17 cellular contexts compared by ENCODE assay signal in genomic region chr6:150634641-150635292, GRCh38. TPM values are rescaled to one million over a fixed set of nuclear protein-coding genes. Genes with fewer than 3 reads are reported as not detected.
DNase-seq lines count a peak whose midpoint lies in the region; ATAC-seq and TF ChIP-seq lines count a peak whose summit lies in the region.
"Had no signal": no experiment of that assay in that cellular context is flagged by ENCODE, and none has a peak within 500 bp of the region (broad histone marks: within the 10 kb centered on the region; RNA-seq: fewer than 3 reads in every experiment).

No MANE protein-coding gene starts in this region.

- no peaks in the 10 kb centered on the region for H3K9me3 Mint-ChIP-seq in CD8-positive, alpha-beta memory T cell
- H3K9me3 Mint-ChIP-seq in nephron progenitor cell: no peaks in the 10 kb centered on the region
- no peaks in the 10 kb centered on the region for H3K9me3 Mint-ChIP-seq in endodermal cell

- H3K4me1 ChIP-seq in CD8-positive, alpha-beta memory T cell (ENCODE audit: insufficient read depth, low read length): peaks cover 5% of the 10 kb centered on the region
- peaks cover 37% of the 10 kb centered on the region for H3K4me1 ChIP-seq in HEK293 (ENCODE audit: control insufficient read depth, insufficient read depth, low read length)
- no peaks in the 10 kb centered on the region for H3K4me1 ChIP-seq in endodermal cell (ENCODE audit: control insufficient read depth, insufficient read depth, low read length)

- no peak overlapping the region for H3K27ac ChIP-seq in CD8-positive, alpha-beta memory T cell (ENCODE audit: low read depth, low read length)
- no peak overlapping the region for H3K27ac ChIP-seq in HEK293 (ENCODE audit: extremely low read depth, low read depth, low read length)
- peak overlapping the region; percentile 75 for H3K27ac ChIP-seq in VCaP
- H3K27ac ChIP-seq in endodermal cell (ENCODE audit: low read depth, low read length): no peak overlapping the region
- H3K27ac ChIP-seq: C4-2B, thoracic aorta had no signal

- TF ChIP-seq CTCF in HEK293 (tag by site-specific recombination; IDR thresholded peaks at IDR 0.05) (no peak), VCaP (conservative IDR thresholded peaks at IDR 0.05) (no peak), nephron progenitor cell (IDR thresholded peaks at IDR 0.05) (no peak), endodermal cell (conservative IDR thresholded peaks at IDR 0.05) (no peak)

- peaks cover 60 to 78% (median 62%) of the 10 kb centered on the region in 3 donors for H3K4me1 Mint-ChIP-seq in CD8-positive, alpha-beta memory T cell
- H3K4me1 Mint-ChIP-seq in nephron progenitor cell (peaks cover 81% of the 10 kb centered on the region), endodermal cell (peaks cover 10% of the 10 kb centered on the region)

- peak overlapping the region; percentile 35 to 88 (median 62) for H3K27ac Mint-ChIP-seq in CD8-positive, alpha-beta memory T cell
- H3K27ac Mint-ChIP-seq in nephron progenitor cell (peak overlapping the region; percentile 43), endodermal cell (no peak overlapping the region)

- no peak overlapping the region for H3K9ac ChIP-seq in endodermal cell (ENCODE audit: extremely low read depth, low read length, poor library complexity, severe bottlenecking)
- H3K9ac ChIP-seq: SK-N-SH had no signal

- H3K4me3 Mint-ChIP-seq in CD8-positive, alpha-beta memory T cell: peak overlapping the region; percentile 11 to 90 (median 31)
- no peak overlapping the region for H3K4me3 Mint-ChIP-seq in nephron progenitor cell
- H3K4me3 Mint-ChIP-seq in endodermal cell: no peak overlapping the region

- H3K36me3 Mint-ChIP-seq in CD8-positive, alpha-beta memory T cell: peaks cover 0 to 2% (median 1%) of the 10 kb centered on the region in 3 donors
- H3K36me3 Mint-ChIP-seq in nephron progenitor cell (ENCODE audit: low read depth) (peaks cover 5% of the 10 kb centered on the region), endodermal cell (ENCODE audit: low read depth) (no peaks in the 10 kb centered on the region)

- DNase-seq in CD8-positive, alpha-beta memory T cell: no peak
- DNase-seq in nephron progenitor cell: no peak
- DNase-seq in endodermal cell: no peak
- DNase-seq: activated CD8-positive, alpha-beta memory T cell treated with anti-CD3 and anti-CD28 coated beads, Interleukin-2, amount 50 U/mL, for 48 hours; adrenal gland; EL; erythroblast; left colon; NCI-H1105 treated with DMSO at 0.1 percent for 48 hours; SK-N-SH had no signal

- H3K36me3 ChIP-seq in CD8-positive, alpha-beta memory T cell (ENCODE audit: insufficient read depth, low read length): no peaks in the 10 kb centered on the region
- H3K36me3 ChIP-seq in HEK293 (ENCODE audit: control insufficient read depth in 2 of 2, insufficient read depth in 1 of 2, low read length in 2 of 2): no peaks in the 10 kb centered on the region
- H3K36me3 ChIP-seq in endodermal cell (ENCODE audit: control insufficient read depth, insufficient read depth, low read length): no peaks in the 10 kb centered on the region
- H3K36me3 ChIP-seq: adrenal gland, thoracic aorta had no signal

- H3K9me3 ChIP-seq in CD8-positive, alpha-beta memory T cell (ENCODE audit: low read length): no peaks in the 10 kb centered on the region
- H3K9me3 ChIP-seq in HEK293 (ENCODE audit: control insufficient read depth, insufficient read depth, low read depth, low read length): no peaks in the 10 kb centered on the region
- H3K9me3 ChIP-seq in endodermal cell (ENCODE audit: control insufficient read depth, low read length): no peaks in the 10 kb centered on the region
- H3K9me3 ChIP-seq: adrenal gland, SK-N-SH, thoracic aorta had no signal

- no peaks in the 10 kb centered on the region for H3K27me3 ChIP-seq in CD8-positive, alpha-beta memory T cell (ENCODE audit: insufficient read depth, low read length, poor library complexity, severe bottlenecking)
- H3K27me3 ChIP-seq in endodermal cell (ENCODE audit: control insufficient read depth, insufficient read depth, low read length, poor library complexity, severe bottlenecking): no peaks in the 10 kb centered on the region
- H3K27me3 ChIP-seq: adrenal gland had no signal

- ATAC-seq in GM18858 (IDR thresholded peaks at IDR 0.05; ENCODE audit: unreplicated experiment) (no peak), GM21447 (IDR thresholded peaks at IDR 0.05; ENCODE audit: unreplicated experiment) (no peak), GM21825 (IDR thresholded peaks at IDR 0.05; ENCODE audit: unreplicated experiment) (no peak)
- ATAC-seq: left colon had no signal

- no peak overlapping the region for H3K4me3 ChIP-seq in CD8-positive, alpha-beta memory T cell (ENCODE audit: low read length)
- H3K4me3 ChIP-seq in HEK293 (ENCODE audit: low read depth, low read length) (no peak overlapping the region), endodermal cell (ENCODE audit: low read length) (no peak overlapping the region)
- H3K4me3 ChIP-seq: adrenal gland, thoracic aorta had no signal

- CTCF ChIA-PET in CD8-positive, alpha-beta memory T cell (lab: Charles Lee): interaction anchor here (0.8 to 1.4 kb wide), 2 partner anchors 34 to 51 kb away, joined by 3 to 4 read pairs; no protein-coding TSS in a partner anchor
- CTCF ChIA-PET in HEK293 (lab: Yijun Ruan, JAX): interaction anchor here (0.6 to 1.0 kb wide), 4 partner anchors 16 to 223 kb away, joined by 3 read pairs; no protein-coding TSS in a partner anchor

- POLR2A ChIA-PET in CD8-positive, alpha-beta memory T cell (lab: Charles Lee): interaction anchor here (2.8 kb wide), 1 partner anchor 35 kb away, joined by 13 read pairs; the partner anchor contains the start of gene PLEKHG1
- POLR2A ChIA-PET in HEK293 (lab: Yijun Ruan, JAX): interaction anchor here (1.4 kb wide), 1 partner anchor 34 kb away, joined by 4 read pairs; no protein-coding TSS in a partner anchor

- H3K27me3 Mint-ChIP-seq in CD8-positive, alpha-beta memory T cell: peaks cover 0 to 7% of the 10 kb centered on the region in 2 donors
- H3K27me3 Mint-ChIP-seq in nephron progenitor cell (ENCODE audit: low read depth, poor library complexity) (peaks cover 6% of the 10 kb centered on the region), endodermal cell (ENCODE audit: insufficient read depth) (no peaks in the 10 kb centered on the region)

- WGBS in endodermal cell (ENCODE audit: insufficient coverage in 1 of 2, insufficient read length in 1 of 2), 2 experiments: 85 to 87% methylated on average over 2 to 3 of the region's 3 CpGs

TF ChIP-seq in HEK293, 187 proteins besides CTCF, POLR2A, EP300 and RAD21 (continues in another document):
- TF ChIP-seq ZNF580 (tag by site-specific recombination; IDR thresholded peaks at IDR 0.05) (0 out of 2 replicates have a peak, but pooled peaks have one; percentile 12), ZNF747 (tag by site-specific recombination; IDR thresholded peaks at IDR 0.05) (no peak), ZNF366 (tag by site-specific recombination; conservative IDR thresholded peaks at IDR 0.05) (0 out of 2 replicates have a peak, but pooled peaks have one; percentile 13), ZNF518A (tag by site-specific recombination; conservative IDR thresholded peaks at IDR 0.05; ENCODE audit: low read depth) (no peak), ZNF248 (tag by site-specific recombination; IDR thresholded peaks at IDR 0.05) (no peak), OVOL3 (tag by site-specific recombination; IDR thresholded peaks at IDR 0.05) (no peak), ZNF354C (tag by site-specific recombination; IDR thresholded peaks at IDR 0.05; ENCODE audit: borderline replicate concordance, low read depth) (no peak), ZNF112 (tag by site-specific recombination; IDR thresholded peaks at IDR 0.05) (no peak)

RNA-seq across cellular contexts. Expression of gene PLEKHG1, which starts 35.1 kb away (rescaled TPM):
- total RNA-seq in CD8-positive, alpha-beta memory T cell: 1 to 10 TPM; 8.8 to 9.4 TPM
- polyA plus RNA-seq in CD8-positive, alpha-beta memory T cell: 1.9 TPM
- total RNA-seq in endodermal cell: 1 to 10 TPM; 1.5 to 2.4 TPM
- 11.3 TPM for polyA plus RNA-seq in endodermal cell (2013, experiment 1 of 2)
- 11.3 TPM for polyA plus RNA-seq in endodermal cell (2013, experiment 2 of 2)

Comparison
In these comparisons a context has a peak if more than half of its experiments do, and no peak if none do; other contexts are left out.
1. H3K4me3 Mint-ChIP-seq: peak in CD8-positive, alpha-beta memory T cell (7 of 7); none in nephron progenitor cell (single experiment) and endodermal cell (single experiment).